ENCODE assay signal across 1 cellular context in the genomic region with DNA sequence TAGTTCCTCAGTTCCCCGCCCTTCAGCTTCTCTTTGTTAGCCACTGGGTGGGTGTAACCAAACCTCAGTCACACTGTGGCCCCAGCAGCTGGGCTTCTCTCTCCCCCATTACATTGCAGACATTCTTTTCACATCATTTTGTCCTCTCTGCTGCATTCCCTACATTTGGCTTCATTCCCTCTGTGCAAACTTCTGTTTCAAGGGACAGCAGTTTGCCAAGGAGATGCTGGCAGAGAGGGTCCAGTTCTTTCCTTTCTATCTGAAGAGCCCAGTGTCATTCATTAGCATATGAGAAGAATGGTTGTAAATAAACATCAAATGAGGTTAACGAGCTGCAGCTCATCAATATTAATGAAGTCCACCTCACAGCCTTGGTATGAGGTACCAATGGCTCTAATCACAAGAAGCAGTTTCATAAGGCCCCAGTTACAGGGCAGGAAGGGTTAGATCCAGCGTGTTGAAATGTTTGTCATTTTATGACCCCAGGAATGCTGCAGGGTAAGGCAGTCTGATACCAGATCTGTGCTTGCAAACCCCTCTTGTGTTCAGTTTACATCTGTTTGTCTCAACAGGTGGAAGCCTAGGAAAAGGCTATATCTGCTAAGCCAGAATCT.
TF ChIP-seq lines count a peak whose summit lies in the region.

No MANE protein-coding gene starts in this region.

TF ChIP-seq in SK-N-SH treated with all-trans-retinoic acid at 6 μM for 48 hours, 23 proteins besides CTCF, POLR2A, EP300 and RAD21 (continued from another document):
- TF ChIP-seq, protein P1, sequence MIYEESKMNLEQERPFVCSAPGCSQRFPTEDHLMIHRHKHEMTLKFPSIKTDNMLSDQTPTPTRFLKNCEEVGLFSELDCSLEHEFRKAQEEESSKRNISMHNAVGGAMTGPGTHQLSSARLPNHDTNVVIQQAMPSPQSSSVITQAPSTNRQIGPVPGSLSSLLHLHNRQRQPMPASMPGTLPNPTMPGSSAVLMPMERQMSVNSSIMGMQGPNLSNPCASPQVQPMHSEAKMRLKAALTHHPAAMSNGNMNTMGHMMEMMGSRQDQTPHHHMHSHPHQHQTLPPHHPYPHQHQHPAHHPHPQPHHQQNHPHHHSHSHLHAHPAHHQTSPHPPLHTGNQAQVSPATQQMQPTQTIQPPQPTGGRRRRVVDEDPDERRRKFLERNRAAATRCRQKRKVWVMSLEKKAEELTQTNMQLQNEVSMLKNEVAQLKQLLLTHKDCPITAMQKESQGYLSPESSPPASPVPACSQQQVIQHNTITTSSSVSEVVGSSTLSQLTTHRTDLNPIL (CRISPR knock-in tag; IDR thresholded peaks at IDR 0.05; ENCODE audit: low read depth) = no peak
- no peak for TF ChIP-seq TCF4 (CRISPR knock-in tag; IDR thresholded peaks at IDR 0.05; ENCODE audit: borderline replicate concordance)
- TF ChIP-seq, protein P2, sequence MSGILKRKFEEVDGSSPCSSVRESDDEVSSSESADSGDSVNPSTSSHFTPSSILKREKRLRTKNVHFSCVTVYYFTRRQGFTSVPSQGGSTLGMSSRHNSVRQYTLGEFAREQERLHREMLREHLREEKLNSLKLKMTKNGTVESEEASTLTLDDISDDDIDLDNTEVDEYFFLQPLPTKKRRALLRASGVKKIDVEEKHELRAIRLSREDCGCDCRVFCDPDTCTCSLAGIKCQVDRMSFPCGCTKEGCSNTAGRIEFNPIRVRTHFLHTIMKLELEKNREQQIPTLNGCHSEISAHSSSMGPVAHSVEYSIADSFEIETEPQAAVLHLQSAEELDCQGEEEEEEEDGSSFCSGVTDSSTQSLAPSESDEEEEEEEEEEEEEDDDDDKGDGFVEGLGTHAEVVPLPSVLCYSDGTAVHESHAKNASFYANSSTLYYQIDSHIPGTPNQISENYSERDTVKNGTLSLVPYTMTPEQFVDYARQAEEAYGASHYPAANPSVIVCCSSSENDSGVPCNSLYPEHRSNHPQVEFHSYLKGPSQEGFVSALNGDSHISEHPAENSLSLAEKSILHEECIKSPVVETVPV (CRISPR knock-in tag; IDR thresholded peaks at IDR 0.05) = no peak
- no peak for TF ChIP-seq ZFP3 (CRISPR knock-in tag; IDR thresholded peaks at IDR 0.05)
- TF ChIP-seq, protein P3, sequence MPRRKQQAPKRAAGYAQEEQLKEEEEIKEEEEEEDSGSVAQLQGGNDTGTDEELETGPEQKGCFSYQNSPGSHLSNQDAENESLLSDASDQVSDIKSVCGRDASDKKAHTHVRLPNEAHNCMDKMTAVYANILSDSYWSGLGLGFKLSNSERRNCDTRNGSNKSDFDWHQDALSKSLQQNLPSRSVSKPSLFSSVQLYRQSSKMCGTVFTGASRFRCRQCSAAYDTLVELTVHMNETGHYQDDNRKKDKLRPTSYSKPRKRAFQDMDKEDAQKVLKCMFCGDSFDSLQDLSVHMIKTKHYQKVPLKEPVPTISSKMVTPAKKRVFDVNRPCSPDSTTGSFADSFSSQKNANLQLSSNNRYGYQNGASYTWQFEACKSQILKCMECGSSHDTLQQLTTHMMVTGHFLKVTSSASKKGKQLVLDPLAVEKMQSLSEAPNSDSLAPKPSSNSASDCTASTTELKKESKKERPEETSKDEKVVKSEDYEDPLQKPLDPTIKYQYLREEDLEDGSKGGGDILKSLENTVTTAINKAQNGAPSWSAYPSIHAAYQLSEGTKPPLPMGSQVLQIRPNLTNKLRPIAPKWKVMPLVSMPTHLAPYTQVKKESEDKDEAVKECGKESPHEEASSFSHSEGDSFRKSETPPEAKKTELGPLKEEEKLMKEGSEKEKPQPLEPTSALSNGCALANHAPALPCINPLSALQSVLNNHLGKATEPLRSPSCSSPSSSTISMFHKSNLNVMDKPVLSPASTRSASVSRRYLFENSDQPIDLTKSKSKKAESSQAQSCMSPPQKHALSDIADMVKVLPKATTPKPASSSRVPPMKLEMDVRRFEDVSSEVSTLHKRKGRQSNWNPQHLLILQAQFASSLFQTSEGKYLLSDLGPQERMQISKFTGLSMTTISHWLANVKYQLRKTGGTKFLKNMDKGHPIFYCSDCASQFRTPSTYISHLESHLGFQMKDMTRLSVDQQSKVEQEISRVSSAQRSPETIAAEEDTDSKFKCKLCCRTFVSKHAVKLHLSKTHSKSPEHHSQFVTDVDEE (CRISPR knock-in tag; IDR thresholded peaks at IDR 0.05) = no peak
- TF ChIP-seq, protein P4, sequence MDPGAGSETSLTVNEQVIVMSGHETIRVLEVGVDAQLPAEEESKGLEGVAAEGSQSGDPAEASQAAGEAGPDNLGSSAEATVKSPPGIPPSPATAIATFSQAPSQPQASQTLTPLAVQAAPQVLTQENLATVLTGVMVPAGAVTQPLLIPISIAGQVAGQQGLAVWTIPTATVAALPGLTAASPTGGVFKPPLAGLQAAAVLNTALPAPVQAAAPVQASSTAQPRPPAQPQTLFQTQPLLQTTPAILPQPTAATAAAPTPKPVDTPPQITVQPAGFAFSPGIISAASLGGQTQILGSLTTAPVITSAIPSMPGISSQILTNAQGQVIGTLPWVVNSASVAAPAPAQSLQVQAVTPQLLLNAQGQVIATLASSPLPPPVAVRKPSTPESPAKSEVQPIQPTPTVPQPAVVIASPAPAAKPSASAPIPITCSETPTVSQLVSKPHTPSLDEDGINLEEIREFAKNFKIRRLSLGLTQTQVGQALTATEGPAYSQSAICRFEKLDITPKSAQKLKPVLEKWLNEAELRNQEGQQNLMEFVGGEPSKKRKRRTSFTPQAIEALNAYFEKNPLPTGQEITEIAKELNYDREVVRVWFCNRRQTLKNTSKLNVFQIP (CRISPR knock-in tag; IDR thresholded peaks at IDR 0.05; ENCODE audit: borderline replicate concordance, low read depth) = no peak
